In the genomic region with DNA sequence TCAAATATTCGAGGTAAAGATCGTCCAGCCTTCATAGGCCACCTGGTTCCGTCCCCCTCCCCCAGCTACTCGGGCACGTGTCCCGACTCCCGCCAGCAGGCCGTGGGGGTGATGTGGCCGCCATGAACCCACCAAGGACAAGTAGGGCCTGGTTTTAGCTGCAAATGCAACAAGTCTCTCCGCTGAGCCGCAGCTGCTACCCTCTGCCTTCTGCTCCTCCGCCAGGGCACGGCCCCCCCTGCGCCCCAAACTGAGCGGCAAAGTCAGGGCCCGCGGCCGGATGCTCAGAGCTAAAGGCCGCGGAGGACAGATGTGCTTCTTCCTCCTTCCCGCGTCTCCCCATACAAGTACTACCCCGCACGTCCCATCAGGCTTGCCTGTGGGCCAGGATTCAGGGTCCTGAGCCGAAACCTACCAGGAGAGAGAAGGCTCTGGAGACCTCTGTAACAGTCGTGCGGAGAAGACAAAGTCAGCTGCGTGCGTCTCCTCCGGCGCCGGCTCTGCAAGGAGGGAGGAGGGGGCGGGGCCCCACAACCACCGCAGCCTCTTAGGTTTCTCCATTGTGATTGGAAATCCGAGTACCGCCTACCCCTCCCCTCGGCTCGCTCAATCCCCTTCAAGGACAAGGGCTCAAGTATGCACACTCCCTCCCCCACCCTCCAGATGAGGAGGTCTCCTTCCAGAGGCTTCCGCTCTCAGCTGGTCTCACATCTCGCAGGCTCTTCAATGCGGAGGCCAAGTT, we compare ENCODE assay signal across 1 cellular context.
TF ChIP-seq lines count a peak whose summit lies in the region.

A gene (minus strand): TSS at position 507 of the 742 bp plus-strand sequence. CDS start 3,171 bp downstream, outside the sequence.

TF ChIP-seq in HEK293, 187 proteins besides CTCF, POLR2A, EP300 and RAD21 (continued from another document and continues in another):
- TF ChIP-seq, protein P1, sequence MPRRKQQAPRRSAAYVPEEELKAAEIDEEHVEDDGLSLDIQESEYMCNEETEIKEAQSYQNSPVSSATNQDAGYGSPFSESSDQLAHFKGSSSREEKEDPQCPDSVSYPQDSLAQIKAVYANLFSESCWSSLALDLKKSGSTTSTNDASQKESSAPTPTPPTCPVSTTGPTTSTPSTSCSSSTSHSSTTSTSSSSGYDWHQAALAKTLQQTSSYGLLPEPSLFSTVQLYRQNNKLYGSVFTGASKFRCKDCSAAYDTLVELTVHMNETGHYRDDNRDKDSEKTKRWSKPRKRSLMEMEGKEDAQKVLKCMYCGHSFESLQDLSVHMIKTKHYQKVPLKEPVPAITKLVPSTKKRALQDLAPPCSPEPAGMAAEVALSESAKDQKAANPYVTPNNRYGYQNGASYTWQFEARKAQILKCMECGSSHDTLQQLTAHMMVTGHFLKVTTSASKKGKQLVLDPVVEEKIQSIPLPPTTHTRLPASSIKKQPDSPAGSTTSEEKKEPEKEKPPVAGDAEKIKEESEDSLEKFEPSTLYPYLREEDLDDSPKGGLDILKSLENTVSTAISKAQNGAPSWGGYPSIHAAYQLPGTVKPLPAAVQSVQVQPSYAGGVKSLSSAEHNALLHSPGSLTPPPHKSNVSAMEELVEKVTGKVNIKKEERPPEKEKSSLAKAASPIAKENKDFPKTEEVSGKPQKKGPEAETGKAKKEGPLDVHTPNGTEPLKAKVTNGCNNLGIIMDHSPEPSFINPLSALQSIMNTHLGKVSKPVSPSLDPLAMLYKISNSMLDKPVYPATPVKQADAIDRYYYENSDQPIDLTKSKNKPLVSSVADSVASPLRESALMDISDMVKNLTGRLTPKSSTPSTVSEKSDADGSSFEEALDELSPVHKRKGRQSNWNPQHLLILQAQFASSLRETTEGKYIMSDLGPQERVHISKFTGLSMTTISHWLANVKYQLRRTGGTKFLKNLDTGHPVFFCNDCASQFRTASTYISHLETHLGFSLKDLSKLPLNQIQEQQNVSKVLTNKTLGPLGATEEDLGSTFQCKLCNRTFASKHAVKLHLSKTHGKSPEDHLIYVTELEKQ (tag by site-specific recombination; IDR thresholded peaks at IDR 0.05; ENCODE audit: borderline replicate concordance) = no peak
- TF ChIP-seq ZNF121 (tag by site-specific recombination; IDR thresholded peaks at IDR 0.05) = no peak
- TF ChIP-seq ZNF623 (tag by site-specific recombination; IDR thresholded peaks at IDR 0.05) = no peak
- TF ChIP-seq KLF16 (tag by site-specific recombination; IDR thresholded peaks at IDR 0.05) = peak; percentile 52; the same call in 1 of the 2 replicates
- TF ChIP-seq, protein P2, sequence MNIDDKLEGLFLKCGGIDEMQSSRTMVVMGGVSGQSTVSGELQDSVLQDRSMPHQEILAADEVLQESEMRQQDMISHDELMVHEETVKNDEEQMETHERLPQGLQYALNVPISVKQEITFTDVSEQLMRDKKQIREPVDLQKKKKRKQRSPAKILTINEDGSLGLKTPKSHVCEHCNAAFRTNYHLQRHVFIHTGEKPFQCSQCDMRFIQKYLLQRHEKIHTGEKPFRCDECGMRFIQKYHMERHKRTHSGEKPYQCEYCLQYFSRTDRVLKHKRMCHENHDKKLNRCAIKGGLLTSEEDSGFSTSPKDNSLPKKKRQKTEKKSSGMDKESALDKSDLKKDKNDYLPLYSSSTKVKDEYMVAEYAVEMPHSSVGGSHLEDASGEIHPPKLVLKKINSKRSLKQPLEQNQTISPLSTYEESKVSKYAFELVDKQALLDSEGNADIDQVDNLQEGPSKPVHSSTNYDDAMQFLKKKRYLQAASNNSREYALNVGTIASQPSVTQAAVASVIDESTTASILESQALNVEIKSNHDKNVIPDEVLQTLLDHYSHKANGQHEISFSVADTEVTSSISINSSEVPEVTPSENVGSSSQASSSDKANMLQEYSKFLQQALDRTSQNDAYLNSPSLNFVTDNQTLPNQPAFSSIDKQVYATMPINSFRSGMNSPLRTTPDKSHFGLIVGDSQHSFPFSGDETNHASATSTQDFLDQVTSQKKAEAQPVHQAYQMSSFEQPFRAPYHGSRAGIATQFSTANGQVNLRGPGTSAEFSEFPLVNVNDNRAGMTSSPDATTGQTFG (tag by site-specific recombination; IDR thresholded peaks at IDR 0.05; ENCODE audit: borderline replicate concordance) = no peak
- TF ChIP-seq IKZF3 (tag by site-specific recombination; IDR thresholded peaks at IDR 0.05) = 0 out of 2 replicates have a peak, but pooled peaks have one; percentile 21
- TF ChIP-seq ZNF2 (tag by site-specific recombination; IDR thresholded peaks at IDR 0.05) = peak; percentile 77
- TF ChIP-seq ZNF366 (tag by site-specific recombination; conservative IDR thresholded peaks at IDR 0.05) = peak; percentile 88
- no peak for TF ChIP-seq ZNF529 (tag by site-specific recombination; IDR thresholded peaks at IDR 0.05; ENCODE audit: insufficient replicate concordance)
- TF ChIP-seq ZNF404 (tag by site-specific recombination; IDR thresholded peaks at IDR 0.05) = no peak
- no peak for TF ChIP-seq ZNF426 (tag by site-specific recombination; IDR thresholded peaks at IDR 0.05)
- peak; percentile 84 for TF ChIP-seq YY1 (tag by site-specific recombination; IDR thresholded peaks at IDR 0.05)
- TF ChIP-seq, protein P3, sequence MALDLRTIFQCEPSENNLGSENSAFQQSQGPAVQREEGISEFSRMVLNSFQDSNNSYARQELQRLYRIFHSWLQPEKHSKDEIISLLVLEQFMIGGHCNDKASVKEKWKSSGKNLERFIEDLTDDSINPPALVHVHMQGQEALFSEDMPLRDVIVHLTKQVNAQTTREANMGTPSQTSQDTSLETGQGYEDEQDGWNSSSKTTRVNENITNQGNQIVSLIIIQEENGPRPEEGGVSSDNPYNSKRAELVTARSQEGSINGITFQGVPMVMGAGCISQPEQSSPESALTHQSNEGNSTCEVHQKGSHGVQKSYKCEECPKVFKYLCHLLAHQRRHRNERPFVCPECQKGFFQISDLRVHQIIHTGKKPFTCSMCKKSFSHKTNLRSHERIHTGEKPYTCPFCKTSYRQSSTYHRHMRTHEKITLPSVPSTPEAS (tag by site-specific recombination; IDR thresholded peaks at IDR 0.05) = 0 out of 2 replicates have a peak, but pooled peaks have one; percentile 10
- TF ChIP-seq, protein P4, sequence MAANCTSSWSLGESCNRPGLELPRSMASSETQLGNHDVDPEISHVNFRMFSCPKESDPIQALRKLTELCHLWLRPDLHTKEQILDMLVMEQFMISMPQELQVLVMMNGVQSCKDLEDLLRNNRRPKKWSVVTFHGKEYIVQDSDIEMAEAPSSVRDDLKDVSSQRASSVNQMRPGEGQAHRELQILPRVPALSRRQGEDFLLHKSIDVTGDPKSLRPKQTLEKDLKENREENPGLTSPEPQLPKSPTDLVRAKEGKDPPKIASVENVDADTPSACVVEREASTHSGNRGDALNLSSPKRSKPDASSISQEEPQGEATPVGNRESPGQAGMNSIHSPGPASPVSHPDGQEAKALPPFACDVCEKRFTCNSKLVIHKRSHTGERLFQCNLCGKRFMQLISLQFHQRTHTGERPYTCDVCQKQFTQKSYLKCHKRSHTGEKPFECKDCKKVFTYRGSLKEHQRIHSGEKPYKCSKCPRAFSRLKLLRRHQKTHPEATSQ (tag by site-specific recombination; IDR thresholded peaks at IDR 0.05) = no peak
- TF ChIP-seq ZNF274 (IDR thresholded peaks at IDR 0.05; ENCODE audit: low read length) = no peak
- TF ChIP-seq ZNF274 (tag by site-specific recombination; IDR thresholded peaks at IDR 0.05; ENCODE audit: borderline replicate concordance) = no peak
- no peak for TF ChIP-seq ZNF19 (tag by site-specific recombination; IDR thresholded peaks at IDR 0.05; ENCODE audit: low read depth)
- 0 out of 2 replicates have a peak, but pooled peaks have one; percentile 60 for TF ChIP-seq SP7 (tag by site-specific recombination; IDR thresholded peaks at IDR 0.05)
- TF ChIP-seq SCRT2 (tag by site-specific recombination; IDR thresholded peaks at IDR 0.05) = peak; percentile 98
- TF ChIP-seq, protein P5, sequence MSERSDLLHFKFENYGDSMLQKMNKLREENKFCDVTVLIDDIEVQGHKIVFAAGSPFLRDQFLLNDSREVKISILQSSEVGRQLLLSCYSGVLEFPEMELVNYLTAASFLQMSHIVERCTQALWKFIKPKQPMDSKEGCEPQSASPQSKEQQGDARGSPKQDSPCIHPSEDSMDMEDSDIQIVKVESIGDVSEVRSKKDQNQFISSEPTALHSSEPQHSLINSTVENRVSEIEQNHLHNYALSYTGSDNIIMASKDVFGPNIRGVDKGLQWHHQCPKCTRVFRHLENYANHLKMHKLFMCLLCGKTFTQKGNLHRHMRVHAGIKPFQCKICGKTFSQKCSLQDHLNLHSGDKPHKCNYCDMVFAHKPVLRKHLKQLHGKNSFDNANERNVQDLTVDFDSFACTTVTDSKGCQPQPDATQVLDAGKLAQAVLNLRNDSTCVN (tag by site-specific recombination; optimal IDR thresholded peaks at IDR 0.05) = peak; percentile 54
- TF ChIP-seq ZNF157 (tag by site-specific recombination; IDR thresholded peaks at IDR 0.05) = no peak
- TF ChIP-seq KLF8 (tag by site-specific recombination; IDR thresholded peaks at IDR 0.05) = peak; percentile 49
- TF ChIP-seq WT1 (tag by site-specific recombination; IDR thresholded peaks at IDR 0.05) = 0 out of 2 replicates have a peak, but pooled peaks have one; percentile 14
- no peak for TF ChIP-seq ZNF514 (tag by site-specific recombination; IDR thresholded peaks at IDR 0.05)
- no peak for TF ChIP-seq ZNF133 (tag by site-specific recombination; IDR thresholded peaks at IDR 0.05)
- TF ChIP-seq, protein P6, sequence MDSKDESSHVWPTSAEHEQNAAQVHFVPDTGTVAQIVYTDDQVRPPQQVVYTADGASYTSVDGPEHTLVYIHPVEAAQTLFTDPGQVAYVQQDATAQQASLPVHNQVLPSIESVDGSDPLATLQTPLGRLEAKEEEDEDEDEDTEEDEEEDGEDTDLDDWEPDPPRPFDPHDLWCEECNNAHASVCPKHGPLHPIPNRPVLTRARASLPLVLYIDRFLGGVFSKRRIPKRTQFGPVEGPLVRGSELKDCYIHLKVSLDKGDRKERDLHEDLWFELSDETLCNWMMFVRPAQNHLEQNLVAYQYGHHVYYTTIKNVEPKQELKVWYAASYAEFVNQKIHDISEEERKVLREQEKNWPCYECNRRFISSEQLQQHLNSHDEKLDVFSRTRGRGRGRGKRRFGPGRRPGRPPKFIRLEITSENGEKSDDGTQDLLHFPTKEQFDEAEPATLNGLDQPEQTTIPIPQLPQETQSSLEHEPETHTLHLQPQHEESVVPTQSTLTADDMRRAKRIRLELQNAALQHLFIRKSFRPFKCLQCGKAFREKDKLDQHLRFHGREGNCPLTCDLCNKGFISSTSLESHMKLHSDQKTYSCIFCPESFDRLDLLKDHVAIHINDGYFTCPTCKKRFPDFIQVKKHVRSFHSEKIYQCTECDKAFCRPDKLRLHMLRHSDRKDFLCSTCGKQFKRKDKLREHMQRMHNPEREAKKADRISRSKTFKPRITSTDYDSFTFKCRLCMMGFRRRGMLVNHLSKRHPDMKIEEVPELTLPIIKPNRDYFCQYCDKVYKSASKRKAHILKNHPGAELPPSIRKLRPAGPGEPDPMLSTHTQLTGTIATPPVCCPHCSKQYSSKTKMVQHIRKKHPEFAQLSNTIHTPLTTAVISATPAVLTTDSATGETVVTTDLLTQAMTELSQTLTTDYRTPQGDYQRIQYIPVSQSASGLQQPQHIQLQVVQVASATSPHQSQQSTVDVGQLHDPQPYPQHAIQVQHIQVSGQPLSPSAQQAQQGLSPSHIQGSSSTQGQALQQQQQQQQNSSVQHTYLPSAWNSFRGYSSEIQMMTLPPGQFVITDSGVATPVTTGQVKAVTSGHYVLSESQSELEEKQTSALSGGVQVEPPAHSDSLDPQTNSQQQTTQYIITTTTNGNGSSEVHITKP (tag by site-specific recombination; IDR thresholded peaks at IDR 0.05) = peak; percentile 64
- no peak for TF ChIP-seq ZEB2 (tag by site-specific recombination; IDR thresholded peaks at IDR 0.05)
- TF ChIP-seq ZNF23 (tag by site-specific recombination; IDR thresholded peaks at IDR 0.05; ENCODE audit: borderline replicate concordance) = no peak
- no peak for TF ChIP-seq ZNF311 (tag by site-specific recombination; IDR thresholded peaks at IDR 0.05; ENCODE audit: borderline replicate concordance)
- TF ChIP-seq ZNF596 (tag by site-specific recombination; IDR thresholded peaks at IDR 0.05) = 0 out of 2 replicates have a peak, but pooled peaks have one; percentile 22
- peak; percentile 80 for TF ChIP-seq MZF1 (tag by site-specific recombination; IDR thresholded peaks at IDR 0.05; ENCODE audit: borderline replicate concordance)
- TF ChIP-seq ZNF560 (tag by site-specific recombination; IDR thresholded peaks at IDR 0.05; ENCODE audit: borderline replicate concordance) = no peak
- TF ChIP-seq ZFHX2 (tag by site-specific recombination; conservative IDR thresholded peaks at IDR 0.05) = peak; percentile 19; the same call in 1 of the 2 replicates
- TF ChIP-seq ZBTB7A (tag by site-specific recombination; IDR thresholded peaks at IDR 0.05; ENCODE audit: low read depth) = no peak
- TF ChIP-seq, protein P7, sequence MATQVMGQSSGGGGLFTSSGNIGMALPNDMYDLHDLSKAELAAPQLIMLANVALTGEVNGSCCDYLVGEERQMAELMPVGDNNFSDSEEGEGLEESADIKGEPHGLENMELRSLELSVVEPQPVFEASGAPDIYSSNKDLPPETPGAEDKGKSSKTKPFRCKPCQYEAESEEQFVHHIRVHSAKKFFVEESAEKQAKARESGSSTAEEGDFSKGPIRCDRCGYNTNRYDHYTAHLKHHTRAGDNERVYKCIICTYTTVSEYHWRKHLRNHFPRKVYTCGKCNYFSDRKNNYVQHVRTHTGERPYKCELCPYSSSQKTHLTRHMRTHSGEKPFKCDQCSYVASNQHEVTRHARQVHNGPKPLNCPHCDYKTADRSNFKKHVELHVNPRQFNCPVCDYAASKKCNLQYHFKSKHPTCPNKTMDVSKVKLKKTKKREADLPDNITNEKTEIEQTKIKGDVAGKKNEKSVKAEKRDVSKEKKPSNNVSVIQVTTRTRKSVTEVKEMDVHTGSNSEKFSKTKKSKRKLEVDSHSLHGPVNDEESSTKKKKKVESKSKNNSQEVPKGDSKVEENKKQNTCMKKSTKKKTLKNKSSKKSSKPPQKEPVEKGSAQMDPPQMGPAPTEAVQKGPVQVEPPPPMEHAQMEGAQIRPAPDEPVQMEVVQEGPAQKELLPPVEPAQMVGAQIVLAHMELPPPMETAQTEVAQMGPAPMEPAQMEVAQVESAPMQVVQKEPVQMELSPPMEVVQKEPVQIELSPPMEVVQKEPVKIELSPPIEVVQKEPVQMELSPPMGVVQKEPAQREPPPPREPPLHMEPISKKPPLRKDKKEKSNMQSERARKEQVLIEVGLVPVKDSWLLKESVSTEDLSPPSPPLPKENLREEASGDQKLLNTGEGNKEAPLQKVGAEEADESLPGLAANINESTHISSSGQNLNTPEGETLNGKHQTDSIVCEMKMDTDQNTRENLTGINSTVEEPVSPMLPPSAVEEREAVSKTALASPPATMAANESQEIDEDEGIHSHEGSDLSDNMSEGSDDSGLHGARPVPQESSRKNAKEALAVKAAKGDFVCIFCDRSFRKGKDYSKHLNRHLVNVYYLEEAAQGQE (tag by site-specific recombination; IDR thresholded peaks at IDR 0.05) = 0 out of 2 replicates have a peak, but pooled peaks have one; percentile 31
- TF ChIP-seq, protein P8, sequence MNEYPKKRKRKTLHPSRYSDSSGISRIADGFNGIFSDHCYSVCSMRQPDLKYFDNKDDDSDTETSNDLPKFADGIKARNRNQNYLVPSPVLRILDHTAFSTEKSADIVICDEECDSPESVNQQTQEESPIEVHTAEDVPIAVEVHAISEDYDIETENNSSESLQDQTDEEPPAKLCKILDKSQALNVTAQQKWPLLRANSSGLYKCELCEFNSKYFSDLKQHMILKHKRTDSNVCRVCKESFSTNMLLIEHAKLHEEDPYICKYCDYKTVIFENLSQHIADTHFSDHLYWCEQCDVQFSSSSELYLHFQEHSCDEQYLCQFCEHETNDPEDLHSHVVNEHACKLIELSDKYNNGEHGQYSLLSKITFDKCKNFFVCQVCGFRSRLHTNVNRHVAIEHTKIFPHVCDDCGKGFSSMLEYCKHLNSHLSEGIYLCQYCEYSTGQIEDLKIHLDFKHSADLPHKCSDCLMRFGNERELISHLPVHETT (tag by site-specific recombination; IDR thresholded peaks at IDR 0.05) = no peak
